Comparison of ENCODE assay signal across 8 cellular contexts in genomic region chr9:100322954-100323536, GRCh38. TPM values are rescaled to one million over a fixed set of nuclear protein-coding genes. Genes with fewer than 3 reads are reported as not detected.
A peak's percentile ranks its signal among the peaks of the same experiment; 100 is the strongest.
DNase-seq lines count a peak whose midpoint lies in the region; ATAC-seq, FAIRE-seq and TF ChIP-seq lines count a peak whose summit lies in the region.

No MANE protein-coding gene starts in this region.

- peak; percentile 74 for FAIRE-seq in GM19239 (lab: Jason Lieb, UNC)

- intact Hi-C loops in ascending aorta (cut with DNase I) (loop anchor here (2.0 to 10.0 kb wide), 2 partner anchors 272 to 1138 kb away; no protein-coding TSS in a partner anchor), tibial artery (cut with DNase I; ENCODE audit: low total_unique reads) (loop anchor here (10.0 kb wide), 1 partner anchor 218 kb away; no protein-coding TSS in a partner anchor)

- H3K9me3 ChIP-seq in ascending aorta: no peaks in the 10 kb centered on the region
- no peaks in the 10 kb centered on the region for H3K9me3 ChIP-seq in tibial artery

- H3K4me1 ChIP-seq in ascending aorta (no peaks in the 10 kb centered on the region), tibial artery (no peaks in the 10 kb centered on the region)

- H3K27me3 ChIP-seq in ascending aorta (no peaks in the 10 kb centered on the region), tibial artery (no peaks in the 10 kb centered on the region), H7 (ENCODE audit: control insufficient read depth, insufficient read depth, low read length) (no peaks in the 10 kb centered on the region)

- H3K36me3 ChIP-seq in ascending aorta (peaks cover 17 to 22% of the 10 kb centered on the region in 2 donors), tibial artery (peaks cover 15 to 28% (median 22%) of the 10 kb centered on the region in 3 donors), H7 (replicated peaks; ENCODE audit: control insufficient read depth, insufficient read depth, low read length) (peaks cover 24% of the 10 kb centered on the region)

- H3K4me3 ChIP-seq in ascending aorta (no peak overlapping the region), tibial artery (no peak overlapping the region), H7 (ENCODE audit: insufficient read depth, low read depth, low read length) (no peak overlapping the region)

- H3K27ac ChIP-seq in ascending aorta: no peak overlapping the region
- H3K27ac ChIP-seq in tibial artery: no peak overlapping the region

- DNase-seq in COLO829 (ENCODE audit: low spot score) (peak; percentile 38), GM19239 (ENCODE audit: insufficient read length, low spot score) (no peak), NCI-H226 (peak; percentile 1), ascending aorta (ENCODE audit: low spot score in 2 of 2) (no peak), islet precursor cell (peak; percentile 57), tibial artery (no peak), H7 (no peak)

- no peak for ATAC-seq in GM21515 (IDR thresholded peaks at IDR 0.05; ENCODE audit: unreplicated experiment)

- TF ChIP-seq CTCF in ascending aorta (IDR thresholded peaks at IDR 0.05): peak in 2 of 3 experiments; percentile 59 to 69
- TF ChIP-seq CTCF in tibial artery (IDR thresholded peaks at IDR 0.05): peak; percentile 47 to 62

RNA-seq across cellular contexts. Expression of gene TEX10, which starts 29.7 kb away (rescaled TPM):
- total RNA-seq in ascending aorta: 2.3 TPM
- total RNA-seq in H7 (2014; rRNA removed; shearing (Covaris generic)): 44.9 and 57.2 TPM in 2 replicates

Comparison
In these comparisons a context has a peak if more than half of its experiments do, and no peak if none do; other contexts are left out.
1. DNase-seq: peak in COLO829 (single experiment), NCI-H226 (single experiment) and islet precursor cell (single experiment); none in GM19239 (single experiment), ascending aorta (0 of 2), tibial artery (0 of 2) and H7 (single experiment).
2. RNA of gene TEX10, which starts 29.7 kb away (total RNA-seq): 44.9 to 57.2 TPM in H7; 2.3 TPM in ascending aorta (single experiment); every median in the first group is over 10 times any median in the second.